13 cellular contexts compared by ENCODE assay signal in the genomic region with DNA sequence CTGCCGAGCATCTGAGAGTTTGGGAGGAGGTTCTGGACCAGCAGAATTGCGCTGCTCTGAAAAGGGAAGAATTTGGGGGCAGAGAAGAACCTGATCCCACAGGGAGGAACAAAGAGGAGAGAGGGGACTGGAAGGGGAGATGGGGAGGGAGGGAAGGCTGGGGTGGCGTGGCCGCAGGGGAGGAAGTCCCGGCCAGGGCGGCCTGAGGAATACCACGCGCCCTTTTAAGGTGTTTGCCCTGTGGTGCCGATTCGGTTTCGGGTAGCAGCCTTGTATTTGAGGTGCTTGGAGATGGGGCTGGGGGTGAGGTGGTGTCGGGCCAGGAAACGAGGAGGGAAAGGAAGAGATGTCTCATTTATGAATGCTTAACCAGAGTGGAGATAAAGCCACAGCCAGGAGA. TPM values are rescaled to one million over a fixed set of nuclear protein-coding genes. Genes with fewer than 3 reads are reported as not detected.
DNase-seq lines count a peak whose midpoint lies in the region; ATAC-seq, FAIRE-seq and TF ChIP-seq lines count a peak whose summit lies in the region.
"Had no signal": no experiment of that assay in that cellular context is flagged by ENCODE, and none has a peak within 500 bp of the region (broad histone marks: within the 10 kb centered on the region; RNA-seq: fewer than 3 reads in every experiment).

No MANE protein-coding gene starts in this region.

- H3K4me3 ChIP-seq in HepG2 (replicated peaks in 1 of 3; ENCODE audit: insufficient read depth in 1 of 3, low read depth in 2 of 3, low read length in 3 of 3): no peak overlapping the region
- H3K4me3 ChIP-seq in right lobe of liver: no peak overlapping the region
- no peak overlapping the region for H3K4me3 ChIP-seq in endodermal cell (ENCODE audit: low read length)
- no peak overlapping the region for H3K4me3 ChIP-seq in smooth muscle cell

- H3K4me3 Mint-ChIP-seq in endodermal cell (no peak overlapping the region), neural crest cell (no peak overlapping the region)
- H3K4me3 Mint-ChIP-seq: HFFc6 had no signal

- POLR2A ChIA-PET in HepG2 (lab: Yijun Ruan, JAX): no interaction called here

- no peak overlapping the region for H2AFZ ChIP-seq in HepG2 (ENCODE audit: low read length)
- H2AFZ ChIP-seq in smooth muscle cell (ENCODE audit: low read depth): no peak overlapping the region

- H3K4me2 ChIP-seq in HepG2 (ENCODE audit: low read depth, low read length): no peak overlapping the region
- no peak overlapping the region for H3K4me2 ChIP-seq in smooth muscle cell

- 76% methylated on average over 13 of the region's 13 CpGs for WGBS in HepG2 (ENCODE audit: low lambda C conversion rate)
- 71% methylated on average over 12 of the region's 13 CpGs for WGBS in right lobe of liver (ENCODE audit: insufficient coverage, low coverage, low lambda C conversion rate, missing lambda C conversion rate)
- 89 to 90% methylated on average over 7 to 13 of the region's 13 CpGs for WGBS in endodermal cell (ENCODE audit: insufficient coverage in 1 of 2, insufficient read length in 1 of 2), 2 experiments
- 79% methylated on average over 12 of the region's 13 CpGs for WGBS in smooth muscle cell (ENCODE audit: low lambda C conversion rate)

- H3K4me1 Mint-ChIP-seq in endodermal cell (peaks cover 2% of the 10 kb centered on the region), neural crest cell (peaks cover 51% of the 10 kb centered on the region)

- H3K9ac ChIP-seq in HepG2 (ENCODE audit: insufficient read depth, low read depth, low read length) (no peak overlapping the region), endodermal cell (ENCODE audit: extremely low read depth, low read length, poor library complexity, severe bottlenecking) (no peak overlapping the region), smooth muscle cell (ENCODE audit: low read depth) (no peak overlapping the region)

- ATAC-seq in HepG2 (no peak), right lobe of liver (no peak), HG03025 (IDR thresholded peaks at IDR 0.05; ENCODE audit: low FRiP score, unreplicated experiment) (no peak)

- DNase-seq in HepG2 (ENCODE audit: low spot score): no peak
- DNase-seq in right lobe of liver: no peak
- DNase-seq in endodermal cell: no peak
- no peak for DNase-seq in neural crest cell (ENCODE audit: low read depth, low spot score)
- no peak for DNase-seq in D721Med (ENCODE audit: insufficient read length, low spot score)
- DNase-seq in smooth muscle cell (lab: John Stamatoyannopoulos, UW; ENCODE audit: unreplicated experiment): no peak
- DNase-seq in NCI-H82 (lab: John Stamatoyannopoulos, UW): no peak
- DNase-seq: DMS 273 treated with DMSO at 0.1 percent for 48 hours, HFFc6, KG1, NCI-H1048 had no signal

- H3K27ac ChIP-seq in HepG2 (ENCODE audit: extremely low read length, insufficient read depth, low read length) (no peak overlapping the region), right lobe of liver (no peak overlapping the region), endodermal cell (ENCODE audit: low read depth, low read length) (peak overlapping the region; percentile 94), smooth muscle cell (ENCODE audit: low read depth) (no peak overlapping the region)

- intact Hi-C loops in HepG2 (cut with micrococcal nuclease; ENCODE audit: unreplicated experiment): no loop called here
- intact Hi-C loops in right lobe of liver (cut with DNase I): loop anchor here (10.0 kb wide), 3 partner anchors 608 to 978 kb away; a partner anchor contains a TSS

- H3F3A ChIP-seq in smooth muscle cell (ENCODE audit: low read depth): no peaks in the 10 kb centered on the region

- no peak for TF ChIP-seq RAD21 in HepG2 (CRISPR knock-in tag; IDR thresholded peaks at IDR 0.05)

- H3K27ac Mint-ChIP-seq in endodermal cell (no peak overlapping the region), neural crest cell (ENCODE audit: unreplicated experiment) (peak overlapping the region; percentile 97)
- H3K27ac Mint-ChIP-seq: HFFc6 had no signal

- H3K79me2 ChIP-seq in HepG2 (ENCODE audit: insufficient read depth, low read length) (no peaks in the 10 kb centered on the region), smooth muscle cell (ENCODE audit: low read depth) (no peaks in the 10 kb centered on the region)

- in situ Hi-C loops in HepG2 (cut with HindIII; ENCODE audit: extremely low pct_ligation_motif_present, low pct_unique_long_range_greater_than_20kb): loop anchor here (5.0 to 10.0 kb wide), 2 partner anchors 468 to 601 kb away; no protein-coding TSS in a partner anchor

- TF ChIP-seq CTCF in HepG2 (CRISPR knock-in tag; IDR thresholded peaks at IDR 0.05): no peak
- no peak for TF ChIP-seq CTCF in right lobe of liver (IDR thresholded peaks at IDR 0.05)
- TF ChIP-seq CTCF in endodermal cell (conservative IDR thresholded peaks at IDR 0.05): no peak
- no peak for TF ChIP-seq CTCF in neural crest cell (conservative IDR thresholded peaks at IDR 0.05)
- TF ChIP-seq CTCF in D721Med (IDR thresholded peaks at IDR 0.05; ENCODE audit: insufficient read depth, missing control alignments): no peak
- TF ChIP-seq CTCF in smooth muscle cell (IDR thresholded peaks at IDR 0.05; ENCODE audit: borderline replicate concordance, insufficient read depth, poor library complexity, severe bottlenecking): no peak

- no peak for TF ChIP-seq EP300 in HepG2 (IDR thresholded peaks at IDR 0.05; ENCODE audit: low read depth in 2 of 2, low read length in 2 of 2)
- TF ChIP-seq EP300 in HepG2 (CRISPR knock-in tag; IDR thresholded peaks at IDR 0.05; ENCODE audit: borderline replicate concordance): no peak

- CTCF ChIA-PET in HepG2 (lab: Yijun Ruan, JAX; ENCODE audit: low intra/inter-chr PET ratio, low total read pairs): no interaction called here

- H4K20me1 ChIP-seq in HepG2 (ENCODE audit: insufficient read depth, low read length) (no peaks in the 10 kb centered on the region), smooth muscle cell (ENCODE audit: low read depth) (no peaks in the 10 kb centered on the region)

- H3K9me3 ChIP-seq in HepG2 (ENCODE audit: low read length): no peaks in the 10 kb centered on the region
- no peaks in the 10 kb centered on the region for H3K9me3 ChIP-seq in right lobe of liver
- no peaks in the 10 kb centered on the region for H3K9me3 ChIP-seq in endodermal cell (ENCODE audit: control insufficient read depth, low read length)
- no peaks in the 10 kb centered on the region for H3K9me3 ChIP-seq in smooth muscle cell (replicated peaks; ENCODE audit: low read depth)

- no TSS peak for BruUV-seq in HepG2 (replicated peaks; lab: Mats Ljungman, UMichigan)

- H3K36me3 Mint-ChIP-seq in endodermal cell (ENCODE audit: low read depth) (no peaks in the 10 kb centered on the region), neural crest cell (ENCODE audit: low read depth) (no peaks in the 10 kb centered on the region)

- H3K9me3 Mint-ChIP-seq in endodermal cell (no peaks in the 10 kb centered on the region), neural crest cell (no peaks in the 10 kb centered on the region)
- H3K9me3 Mint-ChIP-seq: HFFc6 had no signal

- no peaks in the 10 kb centered on the region for H3K27me3 Mint-ChIP-seq in endodermal cell (ENCODE audit: insufficient read depth)
- H3K27me3 Mint-ChIP-seq in neural crest cell (ENCODE audit: low read depth): no peaks in the 10 kb centered on the region

- no peaks in the 10 kb centered on the region for H3K36me3 ChIP-seq in HepG2 (replicated peaks in 1 of 2; ENCODE audit: control insufficient read depth in 1 of 2, insufficient read depth in 2 of 2, low read length in 2 of 2)
- H3K36me3 ChIP-seq in right lobe of liver: no peaks in the 10 kb centered on the region
- no peaks in the 10 kb centered on the region for H3K36me3 ChIP-seq in endodermal cell (ENCODE audit: control insufficient read depth, insufficient read depth, low read length)
- no peaks in the 10 kb centered on the region for H3K36me3 ChIP-seq in smooth muscle cell (ENCODE audit: low read depth)

- H3K27me3 ChIP-seq in HepG2 (ENCODE audit: control insufficient read depth in 1 of 2, insufficient read depth in 2 of 2, low read length in 2 of 2): 0 out of 5 replicates have a peak, but pooled peaks cover 0 to 3% of the 10 kb centered on the region in 2 experiments
- H3K27me3 ChIP-seq in right lobe of liver: no peaks in the 10 kb centered on the region
- no peaks in the 10 kb centered on the region for H3K27me3 ChIP-seq in endodermal cell (ENCODE audit: control insufficient read depth, insufficient read depth, low read length, poor library complexity, severe bottlenecking)
- H3K27me3 ChIP-seq in smooth muscle cell (ENCODE audit: low read depth): no peaks in the 10 kb centered on the region

- H3K4me1 ChIP-seq in HepG2 (ENCODE audit: insufficient read depth, low read length) (peaks cover 15% of the 10 kb centered on the region), right lobe of liver (no peaks in the 10 kb centered on the region), endodermal cell (ENCODE audit: control insufficient read depth, insufficient read depth, low read length) (no peaks in the 10 kb centered on the region), smooth muscle cell (ENCODE audit: low read depth) (peaks cover 6% of the 10 kb centered on the region)

- TF ChIP-seq POLR2A in HepG2 (IDR thresholded peaks at IDR 0.05; ENCODE audit: insufficient read depth in 1 of 2, low read depth in 2 of 2, low read length in 2 of 2) (no peak), right lobe of liver (IDR thresholded peaks at IDR 0.05) (no peak)

- FAIRE-seq in HepG2 (lab: Jason Lieb, UNC): no peak
- FAIRE-seq in D721Med (lab: Jason Lieb, UNC): no peak
- FAIRE-seq: GM18507 had no signal

RNA-seq across cellular contexts. Expression of a gene that starts 51.3 kb away (rescaled TPM):
- total RNA-seq in HepG2 (2016; rRNA removed; fragmentation: Illumina TruSeq; extraction: Trizol): 46.4 and 101 TPM in 2 replicates
- 18.6 and 20.2 TPM in 2 replicates for total RNA-seq in HepG2 (2016; cell fraction: cytosol; rRNA removed; fragmentation: Illumina TruSeq; extraction: Trizol; ENCODE audit: low read depth)
- total RNA-seq in HepG2 (2016; cell fraction: insoluble cytoplasmic fraction; rRNA removed; fragmentation: Illumina TruSeq; extraction: Trizol): 43.3 and 95.2 TPM in 2 replicates
- total RNA-seq in HepG2 (2016; cell fraction: membrane; rRNA removed; fragmentation: Illumina TruSeq; extraction: Trizol): 44.9 and 47.5 TPM in 2 replicates
- 119 and 142 TPM in 2 replicates for total RNA-seq in HepG2 (2016; cell fraction: nucleus; rRNA removed; fragmentation: Illumina TruSeq; extraction: Trizol)
- 131 and 136 TPM in 2 replicates for polyA plus RNA-seq in HepG2 (2011; rRNA removed)
- 93.5 and 109 TPM in 2 replicates for polyA plus RNA-seq in HepG2 (2011; cell fraction: cytosol; rRNA removed)
- 234 and 300 TPM in 2 replicates for polyA plus RNA-seq in HepG2 (2011; cell fraction: nucleus; rRNA removed)
- polyA plus RNA-seq in HepG2 (2012): 66.3 and 68.8 TPM in 2 replicates
- 8.4 and 10.9 TPM in 2 replicates for polyA plus RNA-seq in HepG2 (2016; cell fraction: cytosol; fragmentation: Illumina TruSeq; extraction: Trizol; ENCODE audit: low read depth)
- 34.0 and 34.5 TPM in 2 replicates for polyA plus RNA-seq in HepG2 (2016; cell fraction: insoluble cytoplasmic fraction; fragmentation: Illumina TruSeq; extraction: Trizol; ENCODE audit: low read depth)
- 17.7 and 18.8 TPM in 2 replicates for polyA plus RNA-seq in HepG2 (2016; cell fraction: membrane; fragmentation: Illumina TruSeq; extraction: Trizol; ENCODE audit: low read depth)
- 141 and 146 TPM in 2 replicates for polyA plus RNA-seq in HepG2 (2016; cell fraction: nucleus; fragmentation: Illumina TruSeq; extraction: Trizol; ENCODE audit: insufficient read depth, low read depth)
- polyA minus RNA-seq in HepG2 (2011; rRNA and poly(A)+ RNA removed; ENCODE audit: low replicate concordance): 127 and 335 TPM in 2 replicates
- 101 and 127 TPM in 2 replicates for polyA minus RNA-seq in HepG2 (2011; cell fraction: cytosol; rRNA and poly(A)+ RNA removed)
- 78.2 and 99.9 TPM in 2 replicates for polyA minus RNA-seq in HepG2 (2011; cell fraction: nucleus; rRNA and poly(A)+ RNA removed)
- 10 to 100 TPM; 31.2 to 58.5 (median 43.1) TPM for total RNA-seq in right lobe of liver
- 10 to 100 TPM; 11.6 to 18.5 TPM for total RNA-seq in endodermal cell
- 17.3 TPM for polyA plus RNA-seq in endodermal cell (2013, experiment 1 of 2)
- 12.7 TPM for polyA plus RNA-seq in endodermal cell (2013, experiment 2 of 2)
- 21.5 and 23.4 TPM in 2 replicates for total RNA-seq in neural crest cell
- total RNA-seq in smooth muscle cell: 3.6 and 6.2 TPM in 2 replicates
- polyA plus RNA-seq in smooth muscle cell: 5.8 and 8.4 TPM in 2 replicates
